14 cellular contexts compared by ENCODE assay signal in genomic region chr2:222751821-222752719, GRCh38.
A peak's percentile ranks its signal among the peaks of the same experiment; 100 is the strongest.
DNase-seq lines count a peak whose midpoint lies in the region; ATAC-seq and TF ChIP-seq lines count a peak whose summit lies in the region.
"Had no signal": no experiment of that assay in that cellular context is flagged by ENCODE, and none has a peak within 500 bp of the region (broad histone marks: within the 10 kb centered on the region; RNA-seq: fewer than 3 reads in every experiment).

No MANE protein-coding gene starts in this region.

- intact Hi-C loops in ascending aorta (cut with DNase I): loop anchor here (2.0 to 5.0 kb wide), 3 partner anchors 39 to 150 kb away; no protein-coding TSS in a partner anchor

- DNase-seq in D341Med (ENCODE audit: low spot score): peak; percentile 42
- DNase-seq in ascending aorta (ENCODE audit: low spot score in 2 of 2): no peak
- DNase-seq in neural progenitor cell (ENCODE audit: low spot score): peak; percentile 65
- DNase-seq in effector memory CD4-positive, alpha-beta T cell: no peak
- no peak for DNase-seq in GDM1 (lab: John Stamatoyannopoulos, UW)
- DNase-seq: anterior cingulate cortex; CD4-positive, alpha-beta T cell; kidney glomerular epithelial cell; NCI-H1436; sigmoid colon had no signal

- H3K9me3 Mint-ChIP-seq in neural progenitor cell: no peaks in the 10 kb centered on the region
- H3K9me3 Mint-ChIP-seq: CD4-positive, alpha-beta T cell had no signal

- H3K9ac ChIP-seq in neural progenitor cell: no peak overlapping the region

- peaks cover 44% of the 10 kb centered on the region for H3F3A ChIP-seq in neural progenitor cell (ENCODE audit: low read depth)

- no peaks in the 10 kb centered on the region for H3K36me3 Mint-ChIP-seq in neural progenitor cell

- H3K4me3 Mint-ChIP-seq in neural progenitor cell: no peak overlapping the region
- H3K4me3 Mint-ChIP-seq: activated T-cell treated with anti-CD3 and anti-CD28 coated beads, Interleukin-2, amount 50 U/mL, for 72 hours; CD4-positive, alpha-beta T cell had no signal

- no peak overlapping the region for H2AFZ ChIP-seq in neural progenitor cell (replicated peaks)

- H3K27me3 ChIP-seq in ascending aorta (no peaks in the 10 kb centered on the region), neural progenitor cell (peaks cover 81% of the 10 kb centered on the region)
- H3K27me3 ChIP-seq in effector memory CD4-positive, alpha-beta T cell (replicated peaks; ENCODE audit: control insufficient read depth, insufficient read depth, low read length, poor library complexity, severe bottlenecking): no peaks in the 10 kb centered on the region
- H3K27me3 ChIP-seq: sigmoid colon had no signal

- POLR2A ChIA-PET in HEK293 (lab: Yijun Ruan, JAX): interaction anchor here (1.1 kb wide), 1 partner anchor 43 kb away, joined by 3 read pairs; no protein-coding TSS in a partner anchor

- H3K4me2 ChIP-seq in neural progenitor cell: peak overlapping the region; percentile 59

- no peak for TF ChIP-seq CTCF in HEK293 (tag by site-specific recombination; IDR thresholded peaks at IDR 0.05)
- no peak for TF ChIP-seq CTCF in ascending aorta (IDR thresholded peaks at IDR 0.05)
- TF ChIP-seq CTCF in neural progenitor cell (IDR thresholded peaks at IDR 0.05): no peak

- peak overlapping the region; percentile 46 for H3K27ac Mint-ChIP-seq in neural progenitor cell
- H3K27ac Mint-ChIP-seq: activated T-cell treated with anti-CD3 and anti-CD28 coated beads, Interleukin-2, amount 50 U/mL, for 72 hours; CD4-positive, alpha-beta T cell had no signal

- H3K4me3 ChIP-seq in HEK293 (ENCODE audit: low read depth, low read length) (no peak overlapping the region), ascending aorta (no peak overlapping the region), neural progenitor cell (peak overlapping the region; percentile 10)
- H3K4me3 ChIP-seq in effector memory CD4-positive, alpha-beta T cell (ENCODE audit: insufficient read depth, low read depth, low read length, poor library complexity, severe bottlenecking): no peak overlapping the region
- H3K4me3 ChIP-seq: sigmoid colon had no signal

- peak overlapping the region; percentile 60 for H3K27ac ChIP-seq in HEK293 (ENCODE audit: extremely low read depth, low read depth, low read length)
- H3K27ac ChIP-seq in ascending aorta: peak overlapping the region; percentile 71 to 80
- H3K27ac ChIP-seq in neural progenitor cell: peak overlapping the region; percentile 57
- no peak overlapping the region for H3K27ac ChIP-seq in effector memory CD4-positive, alpha-beta T cell (ENCODE audit: insufficient read depth, low read length, poor library complexity, severe bottlenecking)

- H3K9me3 ChIP-seq in HEK293 (ENCODE audit: control insufficient read depth, insufficient read depth, low read depth, low read length) (no peaks in the 10 kb centered on the region), ascending aorta (no peaks in the 10 kb centered on the region), neural progenitor cell (ENCODE audit: low read depth) (no peaks in the 10 kb centered on the region)
- no peaks in the 10 kb centered on the region for H3K9me3 ChIP-seq in effector memory CD4-positive, alpha-beta T cell (ENCODE audit: control insufficient read depth, low read length)
- H3K9me3 ChIP-seq: sigmoid colon had no signal

- peaks cover 21% of the 10 kb centered on the region for H3K27me3 Mint-ChIP-seq in neural progenitor cell (ENCODE audit: insufficient read depth, low read depth)
- H3K27me3 Mint-ChIP-seq: CD4-positive, alpha-beta T cell had no signal

- H3K4me1 ChIP-seq in HEK293 (ENCODE audit: control insufficient read depth, insufficient read depth, low read length): peaks cover 15% of the 10 kb centered on the region; the same call in 1 of the 2 replicates
- peaks cover 6 to 17% of the 10 kb centered on the region in 2 donors for H3K4me1 ChIP-seq in ascending aorta
- peaks cover 46% of the 10 kb centered on the region for H3K4me1 ChIP-seq in neural progenitor cell
- no peaks in the 10 kb centered on the region for H3K4me1 ChIP-seq in effector memory CD4-positive, alpha-beta T cell (ENCODE audit: control insufficient read depth, insufficient read depth, low read length, poor library complexity, severe bottlenecking)

- H3K36me3 ChIP-seq in HEK293 (ENCODE audit: control insufficient read depth in 2 of 2, insufficient read depth in 1 of 2, low read length in 2 of 2) (no peaks in the 10 kb centered on the region), ascending aorta (no peaks in the 10 kb centered on the region), neural progenitor cell (no peaks in the 10 kb centered on the region)
- H3K36me3 ChIP-seq in effector memory CD4-positive, alpha-beta T cell (ENCODE audit: control insufficient read depth, insufficient read depth, low read length): no peaks in the 10 kb centered on the region
- H3K36me3 ChIP-seq: sigmoid colon had no signal

- H3K79me2 ChIP-seq in neural progenitor cell (ENCODE audit: low read depth): no peaks in the 10 kb centered on the region

- H3K4me1 Mint-ChIP-seq in neural progenitor cell: peaks cover 47% of the 10 kb centered on the region

- H4K20me1 ChIP-seq in neural progenitor cell (ENCODE audit: low read depth): peaks cover 30% of the 10 kb centered on the region

- ATAC-seq in HG03354 (IDR thresholded peaks at IDR 0.05; ENCODE audit: poor library complexity, severe bottlenecking, unreplicated experiment): no peak
- ATAC-seq: activated CD4-positive, CD25-positive, alpha-beta regulatory T cell treated with anti-CD3 and anti-CD28 coated beads, Interleukin-2, amount 50 U/mL, for 24 hours; activated T-cell treated with anti-CD3 and anti-CD28 coated beads, Interleukin-2, amount 50 U/mL, for 72 hours had no signal

- CTCF ChIA-PET in HEK293 (lab: Yijun Ruan, JAX): interaction anchor here (0.6 to 1.7 kb wide), 2 partner anchors 43 to 82 kb away, joined by 3 to 5 read pairs; no protein-coding TSS in a partner anchor

TF ChIP-seq in HEK293, 187 proteins besides CTCF, POLR2A, EP300 and RAD21 (continues in another document):
- TF ChIP-seq PRDM4 (tag by site-specific recombination; IDR thresholded peaks at IDR 0.05) (no peak), ZBTB11 (tag by site-specific recombination; conservative IDR thresholded peaks at IDR 0.05; ENCODE audit: low read depth) (no peak), ZNF133 (tag by site-specific recombination; IDR thresholded peaks at IDR 0.05) (no peak), ZNF555 (tag by site-specific recombination; conservative IDR thresholded peaks at IDR 0.05) (no peak), ZNF558 (tag by site-specific recombination; IDR thresholded peaks at IDR 0.05) (no peak), ZFP37 (tag by site-specific recombination; IDR thresholded peaks at IDR 0.05) (no peak)

Comparison
In these comparisons a context has a peak if more than half of its experiments do, and no peak if none do; other contexts are left out.
1. DNase-seq: peak in D341Med (single experiment) and neural progenitor cell (single experiment); none in ascending aorta (0 of 2), effector memory CD4-positive, alpha-beta T cell (0 of 3) and GDM1 (single experiment).